Comparison of ENCODE assay signal across 10 cellular contexts in the genomic region with DNA sequence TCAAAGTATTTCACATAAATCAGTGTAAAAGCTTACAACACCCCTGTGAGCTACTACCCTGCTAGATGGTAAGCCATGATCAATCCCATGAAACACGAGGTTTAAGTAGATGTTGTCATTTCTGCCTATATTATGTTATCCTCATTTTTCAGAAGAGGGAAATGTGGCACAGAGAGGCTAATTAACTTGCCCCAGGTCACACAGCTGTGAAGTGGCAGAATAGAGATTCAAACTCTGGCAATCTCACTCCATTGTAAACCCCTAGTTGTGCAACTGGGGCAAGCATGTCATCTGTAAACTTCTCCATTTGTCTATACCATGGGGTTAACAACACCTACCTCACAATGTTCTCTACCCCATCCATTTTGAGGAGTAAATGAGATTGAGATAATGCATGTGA.
"Had no signal": no experiment of that assay in that cellular context is flagged by ENCODE, and none has a peak within 500 bp of the region (broad histone marks: within the 10 kb centered on the region; RNA-seq: fewer than 3 reads in every experiment).

No MANE protein-coding gene starts in this region.

- H3K4me2 ChIP-seq: KMS-11 had no signal

- H3K27ac Mint-ChIP-seq: IgD-negative memory B cell had no signal

- H3K27me3 Mint-ChIP-seq: IgD-negative memory B cell had no signal

- H3K4me1 Mint-ChIP-seq: IgD-negative memory B cell had no signal

- H3K36me3 Mint-ChIP-seq: IgD-negative memory B cell had no signal

- FAIRE-seq: HepG2, HTR-8/SVneo had no signal

- ATAC-seq: HepG2 had no signal

- H3K27ac ChIP-seq: HL-60, KMS-11 had no signal

- H3K4me3 Mint-ChIP-seq: IgD-negative memory B cell had no signal

- DNase-seq: IMR-90, Karpas-422, Kasumi-1, KBM-7, KG1 had no signal

- H3K9me3 Mint-ChIP-seq: IgD-negative memory B cell had no signal

- H3K9ac ChIP-seq: KMS-11 had no signal
